12 cellular contexts compared by ENCODE assay signal in genomic region chr13:27403727-27404385, GRCh38. TPM values are rescaled to one million over a fixed set of nuclear protein-coding genes. Genes with fewer than 3 reads are reported as not detected.
DNase-seq lines count a peak whose midpoint lies in the region; ATAC-seq and TF ChIP-seq lines count a peak whose summit lies in the region.
"Had no signal": no experiment of that assay in that cellular context is flagged by ENCODE, and none has a peak within 500 bp of the region (broad histone marks: within the 10 kb centered on the region; RNA-seq: fewer than 3 reads in every experiment).

No MANE protein-coding gene starts in this region.

- no peak overlapping the region for H3K4me3 Mint-ChIP-seq in endodermal cell
- H3K4me3 Mint-ChIP-seq in activated CD8-positive, alpha-beta memory T cell treated with anti-CD3 and anti-CD28 coated beads, Interleukin-2, amount 10 ng/mL, durations not matched to agents 7 days and 5 days: no peak overlapping the region

- no peaks in the 10 kb centered on the region for H3K36me3 ChIP-seq in endodermal cell (ENCODE audit: control insufficient read depth, insufficient read depth, low read length)
- no peaks in the 10 kb centered on the region for H3K36me3 ChIP-seq in transverse colon

- H3K27ac ChIP-seq in endodermal cell (ENCODE audit: low read depth, low read length) (no peak overlapping the region), transverse colon (peak overlapping the region; percentile 69 to 83 (median 75))

- TF ChIP-seq CTCF in endodermal cell (conservative IDR thresholded peaks at IDR 0.05) (no peak), transverse colon (IDR thresholded peaks at IDR 0.05) (no peak)

- peak; percentile 7 for DNase-seq in NCI-H2029 treated with DMSO at 0.1 percent for 48 hours (lab: John Stamatoyannopoulos, UW)
- DNase-seq in endodermal cell: no peak
- peak; percentile 78 for DNase-seq in mucosa of gallbladder (ENCODE audit: low spot score)
- peak; percentile 49 for DNase-seq in transverse colon
- DNase-seq in activated CD8-positive, alpha-beta memory T cell treated with anti-CD3 and anti-CD28 coated beads, Interleukin-2, amount 10 ng/mL, durations not matched to agents 7 days and 5 days: no peak
- no peak for DNase-seq in KG1 (lab: John Stamatoyannopoulos, UW)
- DNase-seq: activated CD4-positive, CD25-positive, alpha-beta regulatory T cell; central memory CD4-positive, alpha-beta T cell; left cardiac atrium; MM.1S; NCI-H345 had no signal

- CTCF ChIA-PET in activated CD8-positive, alpha-beta memory T cell treated with anti-CD3 and anti-CD28 coated beads, Interleukin-2, amount 10 ng/mL, durations not matched to agents 7 days and 5 days (lab: Charles Lee): interaction anchor here (1.1 to 1.6 kb wide), 2 partner anchors 42 to 423 kb away, joined by 3 read pairs; no protein-coding TSS in a partner anchor

- no peak for ATAC-seq in activated CD8-positive, alpha-beta memory T cell treated with anti-CD3 and anti-CD28 coated beads, Interleukin-2, amount 10 ng/mL, durations not matched to agents 7 days and 5 days
- no peak for ATAC-seq in HG02884 (IDR thresholded peaks at IDR 0.05; ENCODE audit: unreplicated experiment)

- H3K9ac ChIP-seq in endodermal cell (ENCODE audit: extremely low read depth, low read length, poor library complexity, severe bottlenecking): no peak overlapping the region

- H3K4me1 Mint-ChIP-seq in endodermal cell: peaks cover 15% of the 10 kb centered on the region
- H3K4me1 Mint-ChIP-seq in activated CD8-positive, alpha-beta memory T cell treated with anti-CD3 and anti-CD28 coated beads, Interleukin-2, amount 10 ng/mL, durations not matched to agents 7 days and 5 days: peaks cover 14% of the 10 kb centered on the region

- WGBS in endodermal cell (ENCODE audit: insufficient coverage in 1 of 2, insufficient read length in 1 of 2), 2 experiments: 88 to 92% methylated on average over 9 to 10 of the region's 10 CpGs
- 26 to 32% methylated on average over 8 to 10 of the region's 10 CpGs for WGBS in transverse colon (ENCODE audit: low coverage in 1 of 2), 2 donors

- H3K27me3 Mint-ChIP-seq in endodermal cell (ENCODE audit: insufficient read depth): no peaks in the 10 kb centered on the region
- peaks cover 16% of the 10 kb centered on the region for H3K27me3 Mint-ChIP-seq in activated CD8-positive, alpha-beta memory T cell treated with anti-CD3 and anti-CD28 coated beads, Interleukin-2, amount 10 ng/mL, durations not matched to agents 7 days and 5 days

- no peaks in the 10 kb centered on the region for H3K36me3 Mint-ChIP-seq in endodermal cell (ENCODE audit: low read depth)
- no peaks in the 10 kb centered on the region for H3K36me3 Mint-ChIP-seq in activated CD8-positive, alpha-beta memory T cell treated with anti-CD3 and anti-CD28 coated beads, Interleukin-2, amount 10 ng/mL, durations not matched to agents 7 days and 5 days

- H3K9me3 ChIP-seq in endodermal cell (ENCODE audit: control insufficient read depth, low read length) (no peaks in the 10 kb centered on the region), transverse colon (no peaks in the 10 kb centered on the region)

- H3K4me3 ChIP-seq in endodermal cell (ENCODE audit: low read length) (no peak overlapping the region), transverse colon (no peak overlapping the region)

- H3K9me3 Mint-ChIP-seq in endodermal cell: no peaks in the 10 kb centered on the region
- H3K9me3 Mint-ChIP-seq in activated CD8-positive, alpha-beta memory T cell treated with anti-CD3 and anti-CD28 coated beads, Interleukin-2, amount 10 ng/mL, durations not matched to agents 7 days and 5 days (ENCODE audit: low read depth): no peaks in the 10 kb centered on the region

- H3K27ac Mint-ChIP-seq in endodermal cell: peak overlapping the region; percentile 32
- H3K27ac Mint-ChIP-seq in activated CD8-positive, alpha-beta memory T cell treated with anti-CD3 and anti-CD28 coated beads, Interleukin-2, amount 10 ng/mL, durations not matched to agents 7 days and 5 days: no peak overlapping the region

- in situ Hi-C loops in transverse colon (cut with MboI; ENCODE audit: low pct_ligation_motif_present in 1 of 4, low pct_unique_long_range_greater_than_20kb in 1 of 4, low sequenced_read_pairs in 3 of 4): no loop called here

- no peak for TF ChIP-seq POLR2A in transverse colon (IDR thresholded peaks at IDR 0.05)

- H3K4me1 ChIP-seq in endodermal cell (ENCODE audit: control insufficient read depth, insufficient read depth, low read length): no peaks in the 10 kb centered on the region
- H3K4me1 ChIP-seq in transverse colon: peaks cover 26 to 46% (median 37%) of the 10 kb centered on the region in 4 donors

- H3K27me3 ChIP-seq in endodermal cell (ENCODE audit: control insufficient read depth, insufficient read depth, low read length, poor library complexity, severe bottlenecking) (no peaks in the 10 kb centered on the region), transverse colon (no peaks in the 10 kb centered on the region)

- TF ChIP-seq EP300 in transverse colon (IDR thresholded peaks at IDR 0.05; ENCODE audit: low read depth): no peak

- intact Hi-C loops in transverse colon (cut with DNase I; ENCODE audit: low total_unique reads): no loop called here

RNA-seq across cellular contexts. Expression of gene GTF3A, which starts 20.6 kb away (rescaled TPM):
- total RNA-seq in endodermal cell: 10 to 100 TPM; 70.4 to 80.0 TPM
- polyA plus RNA-seq in endodermal cell (2013, experiment 1 of 2): 85.3 TPM
- polyA plus RNA-seq in endodermal cell (2013, experiment 2 of 2): 88.8 TPM
- 65.7 TPM for total RNA-seq in mucosa of gallbladder
- 100 to 1,000 TPM in 1 of 4 donors, 10 to 100 TPM in 3; 43.1 to 195 (median 60.0) TPM for total RNA-seq in transverse colon
- 100 to 1,000 TPM; 189 to 225 TPM for total RNA-seq in activated CD8-positive, alpha-beta memory T cell treated with anti-CD3 and anti-CD28 coated beads, Interleukin-2, amount 10 ng/mL, durations not matched to agents 7 days and 5 days

RNA-seq across cellular contexts. Expression of gene MTIF3, which starts 46.5 kb away (rescaled TPM):
- total RNA-seq in endodermal cell (10 to 100 TPM; 35.0 to 46.8 TPM), mucosa of gallbladder (56.3 TPM), transverse colon (10 to 100 TPM; 27.7 to 98.3 (median 66.7) TPM)
- 68.6 TPM for polyA plus RNA-seq in endodermal cell (2013, experiment 1 of 2)
- 70.6 TPM for polyA plus RNA-seq in endodermal cell (2013, experiment 2 of 2)
- total RNA-seq in activated CD8-positive, alpha-beta memory T cell treated with anti-CD3 and anti-CD28 coated beads, Interleukin-2, amount 10 ng/mL, durations not matched to agents 7 days and 5 days: 10 to 100 TPM; 41.2 to 47.3 TPM

Comparison
In these comparisons a context has a peak if more than half of its experiments do, and no peak if none do; other contexts are left out.
1. DNase-seq: peak in NCI-H2029 treated with DMSO at 0.1 percent for 48 hours (single experiment), mucosa of gallbladder (single experiment) and transverse colon (single experiment); none in endodermal cell (single experiment), activated CD8-positive, alpha-beta memory T cell treated with anti-CD3 and anti-CD28 coated beads, Interleukin-2, amount 10 ng/mL, durations not matched to agents 7 days and 5 days (single experiment) and KG1 (single experiment).